In the genomic region with DNA sequence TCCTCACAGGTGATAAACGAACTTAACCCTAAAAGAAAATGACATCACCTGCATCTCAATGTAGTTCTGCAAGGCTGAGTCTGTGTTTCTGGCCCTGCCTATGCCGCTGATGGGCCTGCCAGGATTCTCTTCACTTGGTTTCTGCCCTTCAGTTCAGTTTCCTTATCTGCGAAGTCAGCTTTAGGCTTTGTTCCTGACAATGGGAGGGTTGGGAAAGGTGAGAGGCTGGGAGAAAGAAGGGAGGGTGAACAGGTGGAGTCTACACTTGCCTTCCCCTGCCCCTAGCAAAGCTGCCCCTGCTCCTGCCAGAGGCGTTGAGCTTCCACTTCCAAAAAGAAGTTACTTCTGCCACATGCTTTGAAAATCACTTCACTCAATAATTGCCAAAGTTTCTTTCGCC, we compare ENCODE assay signal across 26 cellular contexts.
"Had no signal": no experiment of that assay in that cellular context is flagged by ENCODE, and none has a peak within 500 bp of the region (broad histone marks: within the 10 kb centered on the region; RNA-seq: fewer than 3 reads in every experiment).

No MANE protein-coding gene starts in this region.

- H2AFZ ChIP-seq: parathyroid adenoma had no signal

- H3K4me3 Mint-ChIP-seq: effector memory CD8-positive, alpha-beta T cell; memory B cell; mesothelial cell of epicardium; naive B cell; natural killer cell treated with Interleukin-12 subunit alpha and Interleukin-12 subunit beta and Interleukin-15 and Interleukin-18, amount 100 ng/mL, for 72 hours; neural crest cell; stimulated activated memory B cell treated with anti-CD40 and anti-IgM and Interleukin-4, amounts not matched to agents 10 μg/mL and 1 μg/mL and 100 μg/mL, for 72 hours had no signal

- ATAC-seq: effector memory CD8-positive, alpha-beta T cell; gastrocnemius medialis; left lobe of liver; mucosa of descending colon; natural killer cell treated with Interleukin-12 subunit alpha and Interleukin-12 subunit beta and Interleukin-15 and Interleukin-18, amount 100 ng/mL, for 72 hours; sciatic nerve; stimulated activated memory B cell treated with anti-CD40 and anti-IgM and Interleukin-4, amounts not matched to agents 10 μg/mL and 1 μg/mL and 100 μg/mL, for 72 hours; stimulated activated naive CD8-positive, alpha-beta T cell treated with anti-CD3 and anti-CD28 coated beads, Interleukin-15, Interleukin-2, amounts not matched to agents 100 U/mL and 50 U/mL, for 24 hours; upper lobe of right lung had no signal

- DNase-seq: cortex of kidney; effector memory CD8-positive, alpha-beta T cell; gastrocnemius medialis; kidney; mucosa of descending colon; naive B cell; stimulated activated CD4-positive, alpha-beta T cell treated with anti-CD3 and anti-CD28 coated beads, Interleukin-12 subunit alpha, Interleukin-12 subunit beta, amount 100 ng/mL, for 4 hours; stimulated activated CD4-positive, alpha-beta T cell treated with anti-CD3 and anti-CD28 coated beads, Interleukin-1b, Interleukin-23, amount 100 ng/mL, for 48 hours; stimulated activated CD4-positive, alpha-beta T cell treated with anti-CD3 and anti-CD28 coated beads, Interleukin-4, amount 100 ng/mL, for 1 hour; stimulated activated naive CD8-positive, alpha-beta T cell treated with anti-CD3 and anti-CD28 coated beads, Interleukin-15, Interleukin-2, amounts not matched to agents 100 U/mL and 50 U/mL, for 24 hours; substantia nigra; testis; tibial artery; upper lobe of right lung; uterus had no signal

- H3K36me3 Mint-ChIP-seq: memory B cell; mesothelial cell of epicardium; naive B cell; natural killer cell treated with Interleukin-12 subunit alpha and Interleukin-12 subunit beta and Interleukin-15 and Interleukin-18, amount 100 ng/mL, for 72 hours; stimulated activated memory B cell treated with anti-CD40 and anti-IgM and Interleukin-4, amounts not matched to agents 10 μg/mL and 1 μg/mL and 100 μg/mL, for 72 hours had no signal

- H3K27ac Mint-ChIP-seq: effector memory CD8-positive, alpha-beta T cell; memory B cell; mesothelial cell of epicardium; natural killer cell treated with Interleukin-12 subunit alpha and Interleukin-12 subunit beta and Interleukin-15 and Interleukin-18, amount 100 ng/mL, for 72 hours; progenitor cell of endocrine pancreas; stimulated activated memory B cell treated with anti-CD40 and anti-IgM and Interleukin-4, amounts not matched to agents 10 μg/mL and 1 μg/mL and 100 μg/mL, for 72 hours had no signal

- H3K4me1 Mint-ChIP-seq: memory B cell; naive B cell; stimulated activated memory B cell treated with anti-CD40 and anti-IgM and Interleukin-4, amounts not matched to agents 10 μg/mL and 1 μg/mL and 100 μg/mL, for 72 hours had no signal

- H3K79me2 ChIP-seq: parathyroid adenoma had no signal

- H3K9me3 ChIP-seq: gastrocnemius medialis, mucosa of descending colon, testis, tibial artery, upper lobe of right lung, uterus had no signal

- H3K4me3 ChIP-seq: gastrocnemius medialis, lung, mucosa of descending colon, smooth muscle cell, testis, tibial artery, upper lobe of right lung, uterus had no signal

- H3K4me1 ChIP-seq: gastrocnemius medialis, parathyroid adenoma, testis, tibial artery, upper lobe of right lung, uterus had no signal

- H3K4me2 ChIP-seq: smooth muscle cell had no signal

- H3K27me3 ChIP-seq: gastrocnemius medialis, testis, tibial artery, upper lobe of right lung, uterus had no signal

- H3K9me3 Mint-ChIP-seq: effector memory CD8-positive, alpha-beta T cell; memory B cell; mesothelial cell of epicardium; naive B cell; natural killer cell treated with Interleukin-12 subunit alpha and Interleukin-12 subunit beta and Interleukin-15 and Interleukin-18, amount 100 ng/mL, for 72 hours; neural crest cell; stimulated activated memory B cell treated with anti-CD40 and anti-IgM and Interleukin-4, amounts not matched to agents 10 μg/mL and 1 μg/mL and 100 μg/mL, for 72 hours had no signal

- H3K27me3 Mint-ChIP-seq: effector memory CD8-positive, alpha-beta T cell; stimulated activated memory B cell treated with anti-CD40 and anti-IgM and Interleukin-4, amounts not matched to agents 10 μg/mL and 1 μg/mL and 100 μg/mL, for 72 hours had no signal

- H3K9ac ChIP-seq: parathyroid adenoma had no signal

- H3K36me3 ChIP-seq: gastrocnemius medialis, tibial artery, upper lobe of right lung, uterus had no signal

- H3K27ac ChIP-seq: gastrocnemius medialis, parathyroid adenoma, testis, tibial artery, upper lobe of right lung, uterus had no signal
